30 cellular contexts compared by ENCODE assay signal in the genomic region with DNA sequence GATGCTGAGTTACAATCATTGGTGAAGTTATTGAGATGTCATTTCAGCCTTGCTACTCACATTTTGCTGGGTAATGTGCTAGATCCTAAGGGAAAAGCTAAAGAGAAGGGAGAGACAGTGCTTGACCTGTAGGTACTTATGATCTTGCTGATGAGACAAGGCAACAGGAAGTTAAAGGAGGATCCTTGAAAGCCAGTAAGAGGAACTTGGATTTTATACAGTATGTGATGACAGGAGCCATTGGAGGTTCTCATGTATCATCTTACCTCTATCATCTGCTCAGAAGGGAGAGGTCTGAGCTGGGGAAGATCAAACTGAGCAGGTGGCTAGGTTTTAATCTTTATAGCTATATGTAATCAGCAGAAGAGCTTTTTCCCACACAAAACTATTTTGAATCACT. TPM values are rescaled to one million over a fixed set of nuclear protein-coding genes. Genes with fewer than 3 reads are reported as not detected.
DNase-seq lines count a peak whose midpoint lies in the region; ATAC-seq and TF ChIP-seq lines count a peak whose summit lies in the region.
"Had no signal": no experiment of that assay in that cellular context is flagged by ENCODE, and none has a peak within 500 bp of the region (broad histone marks: within the 10 kb centered on the region; RNA-seq: fewer than 3 reads in every experiment).

No MANE protein-coding gene starts in this region.

- H3K27me3 ChIP-seq in upper lobe of right lung (no peaks in the 10 kb centered on the region), trophoblast cell (ENCODE audit: insufficient read depth, low read length) (no peaks in the 10 kb centered on the region)
- H3K27me3 ChIP-seq: adrenal gland, BE2C, testis had no signal

- no peaks in the 10 kb centered on the region for H3K36me3 ChIP-seq in upper lobe of right lung
- no peaks in the 10 kb centered on the region for H3K36me3 ChIP-seq in trophoblast cell (ENCODE audit: control insufficient read depth in 1 of 2, insufficient read depth in 2 of 2, low read length in 2 of 2)
- H3K36me3 ChIP-seq: adrenal gland, BE2C had no signal

- H3K79me2 ChIP-seq in trophoblast cell (ENCODE audit: control insufficient read depth, insufficient read depth, low read length, poor library complexity): no peaks in the 10 kb centered on the region
- H3K79me2 ChIP-seq: parathyroid adenoma had no signal

- no peak overlapping the region for H2BK5ac ChIP-seq in trophoblast cell (ENCODE audit: low read depth, low read length, poor library complexity)

- H2AK5ac ChIP-seq in trophoblast cell (ENCODE audit: low read length): no peak overlapping the region

- intact Hi-C loops in upper lobe of right lung (cut with DNase I): no loop called here

- H3K9me3 ChIP-seq in upper lobe of right lung (no peaks in the 10 kb centered on the region), trophoblast cell (ENCODE audit: insufficient read depth, low read depth, low read length) (no peaks in the 10 kb centered on the region)
- H3K9me3 ChIP-seq: A549, adrenal gland, BE2C, testis had no signal

- no peaks in the 10 kb centered on the region for H3K79me1 ChIP-seq in trophoblast cell (ENCODE audit: low read length)

- H4K91ac ChIP-seq in trophoblast cell (ENCODE audit: low read depth, low read length): no peak overlapping the region

- H2BK120ac ChIP-seq in trophoblast cell (ENCODE audit: insufficient read depth, low read length, poor library complexity): no peak overlapping the region

- H2AFZ ChIP-seq in trophoblast cell (ENCODE audit: insufficient read depth, low read length, poor library complexity): no peak overlapping the region
- H2AFZ ChIP-seq: parathyroid adenoma had no signal

- no peak overlapping the region for H3K9ac ChIP-seq in trophoblast cell (ENCODE audit: low read length)
- H3K9ac ChIP-seq: parathyroid adenoma had no signal

- H3K27ac ChIP-seq in upper lobe of right lung (no peak overlapping the region), trophoblast cell (ENCODE audit: low read depth, low read length) (no peak overlapping the region)
- H3K27ac ChIP-seq: A549, adrenal gland, parathyroid adenoma, testis had no signal

- no peak overlapping the region for H3K23ac ChIP-seq in trophoblast cell (ENCODE audit: low read length)

- H4K8ac ChIP-seq in trophoblast cell (ENCODE audit: low read depth, low read length): no peak overlapping the region

- no peak overlapping the region for H2BK12ac ChIP-seq in trophoblast cell (ENCODE audit: low read length)

- no peak overlapping the region for H3K14ac ChIP-seq in trophoblast cell (ENCODE audit: low read length)

- no peak for TF ChIP-seq CTCF in upper lobe of right lung (IDR thresholded peaks at IDR 0.05)

- peak; percentile 43 for DNase-seq in SIG-M5 treated with dmso at 0.1 percent for 504 hours (lab: John Stamatoyannopoulos, UW; ENCODE audit: unreplicated experiment)
- DNase-seq in SIG-M5 (lab: John Stamatoyannopoulos, UW): no peak
- peak; percentile 72 for DNase-seq in NCI-H2171 treated with DMSO at 0.1 percent for 48 hours (lab: John Stamatoyannopoulos, UW)
- DNase-seq in SKM-1 (lab: John Stamatoyannopoulos, UW; ENCODE audit: unreplicated experiment): peak; percentile 64
- DNase-seq in upper lobe of right lung: no peak
- DNase-seq in trophoblast cell: no peak
- no peak for DNase-seq in A172 (ENCODE audit: low spot score)
- no peak for DNase-seq in occipital lobe (lab: John Stamatoyannopoulos, UW)
- DNase-seq: activated CD4-positive, alpha-beta T cell treated with anti-CD3 and anti-CD28 coated beads for 1 hour; activated CD8-positive, alpha-beta T cell treated with anti-CD3 and anti-CD28 coated beads for 36 hours; activated naive CD4-positive, alpha-beta T cell treated with anti-CD3 and anti-CD28 coated beads, Interleukin-2, amount 10 ng/mL, durations not matched to agents 7 days and 5 days; adrenal gland; BE2C; central memory CD4-positive, alpha-beta T cell; H7; immature natural killer cell; Karpas-422; NCI-H1092; NCI-H1694; NCI-H510A treated with DMSO at 0.1 percent for 48 hours; small intestine; stimulated activated naive CD4-positive, alpha-beta T cell treated with Interleukin-2 at 50 U/mL for 16 hours; T-helper 17 cell; testis had no signal

- no peak overlapping the region for H3K18ac ChIP-seq in trophoblast cell (ENCODE audit: low read length)

- H3K4me1 ChIP-seq in upper lobe of right lung: no peaks in the 10 kb centered on the region
- H3K4me1 ChIP-seq in trophoblast cell (ENCODE audit: control insufficient read depth in 1 of 2, insufficient read depth in 2 of 2, low read length in 2 of 2): no peaks in the 10 kb centered on the region
- H3K4me1 ChIP-seq: A549, adrenal gland, BE2C, parathyroid adenoma, testis had no signal

- H3K4me3 ChIP-seq in upper lobe of right lung: no peak overlapping the region
- H3K4me3 ChIP-seq in trophoblast cell (ENCODE audit: low read depth, low read length): no peak overlapping the region
- H3K4me3 ChIP-seq: A549, adrenal gland, testis had no signal

- H4K12ac ChIP-seq in trophoblast cell (ENCODE audit: low read depth, low read length): no peak overlapping the region

- ATAC-seq in upper lobe of right lung: peak; percentile 52
- ATAC-seq: A549; activated CD8-positive, alpha-beta T cell treated with anti-CD3 and anti-CD28 coated beads for 36 hours; HepG2; T-helper 17 cell had no signal

- H3K4ac ChIP-seq in trophoblast cell (ENCODE audit: low read depth, low read length): no peak overlapping the region

- H3K4me2 ChIP-seq in trophoblast cell (ENCODE audit: low read length): no peak overlapping the region
- H3K4me2 ChIP-seq: A549 had no signal

RNA-seq across cellular contexts. Expression of gene APOBEC4, which starts 6.3 kb away (rescaled TPM):
- total RNA-seq in upper lobe of right lung (not detected), occipital lobe (not detected)
- polyA plus RNA-seq in trophoblast cell (2013): not detected in 2 replicates
- total RNA-seq in A172 (2014; rRNA removed; shearing (Covaris generic)): not detected in 2 replicates
- total RNA-seq: activated CD8-positive, alpha-beta T cell treated with anti-CD3 and anti-CD28 coated beads for 36 hours; adrenal gland; H7; HepG2; neural crest cell; RPMI7951; T-helper 17 cell had no signal
- polyA plus RNA-seq: A549, adrenal gland, esophagus, HepG2, immature natural killer cell had no signal

RNA-seq across cellular contexts. Expression of gene ARPC5, which starts 11.2 kb away (rescaled TPM):
- 181 TPM for total RNA-seq in upper lobe of right lung
- 127 and 133 TPM in 2 replicates for polyA plus RNA-seq in trophoblast cell (2013)
- total RNA-seq in A172 (2014; rRNA removed; shearing (Covaris generic)): 334 and 446 TPM in 2 replicates
- total RNA-seq in occipital lobe: 145 TPM

RNA-seq across cellular contexts. Expression of gene NCF2, which starts 56.5 kb away (rescaled TPM):
- total RNA-seq in upper lobe of right lung (144 TPM), occipital lobe (4.8 TPM)
- 3.5 and 3.8 TPM in 2 replicates for polyA plus RNA-seq in trophoblast cell (2013)
- 2.7 and 5.8 TPM in 2 replicates for total RNA-seq in A172 (2014; rRNA removed; shearing (Covaris generic))
- total RNA-seq: neural crest cell, RPMI7951 had no signal

Comparison
In these comparisons a context has a peak if more than half of its experiments do, and no peak if none do; other contexts are left out.
1. DNase-seq: peak in SIG-M5 treated with dmso at 0.1 percent for 504 hours (single experiment), NCI-H2171 treated with DMSO at 0.1 percent for 48 hours (single experiment) and SKM-1 (single experiment); none in SIG-M5 (single experiment), upper lobe of right lung (single experiment), trophoblast cell (0 of 2), A172 (single experiment) and occipital lobe (single experiment).
2. RNA of gene NCF2, which starts 56.5 kb away (total RNA-seq): 144 TPM in upper lobe of right lung (single experiment); 4.8 TPM in occipital lobe (single experiment) and 2.7 to 5.8 TPM in A172; every median in the first group is over 10 times any median in the second.